Comparison of ENCODE assay signal across 9 cellular contexts in genomic region chr4:42302348-42302747, GRCh38.
DNase-seq lines count a peak whose midpoint lies in the region; ATAC-seq, FAIRE-seq and TF ChIP-seq lines count a peak whose summit lies in the region.
"Had no signal": no experiment of that assay in that cellular context is flagged by ENCODE, and none has a peak within 500 bp of the region (broad histone marks: within the 10 kb centered on the region; RNA-seq: fewer than 3 reads in every experiment).

No MANE protein-coding gene starts in this region.

- H3K9me3 Mint-ChIP-seq in activated T-cell treated with anti-CD3 and anti-CD28 coated beads, Interleukin-2, amount 50 U/mL, for 24 hours: no peaks in the 10 kb centered on the region

- whole genome bisulfite sequencing in thyroid gland, 2 donors: 30% methylated on average over 4 of the region's 4 CpGs

- peaks cover 11 to 14% of the 10 kb centered on the region in 2 donors for H3K4me1 ChIP-seq in thyroid gland

- H3K9me3 ChIP-seq in AG04450 (ENCODE audit: control insufficient read depth, insufficient read depth, low read length): no peaks in the 10 kb centered on the region
- H3K9me3 ChIP-seq in thyroid gland: no peaks in the 10 kb centered on the region

- peaks cover 23% of the 10 kb centered on the region for H3K27me3 Mint-ChIP-seq in activated T-cell treated with anti-CD3 and anti-CD28 coated beads, Interleukin-2, amount 50 U/mL, for 24 hours

- H3K4me3 Mint-ChIP-seq in activated T-cell treated with anti-CD3 and anti-CD28 coated beads, Interleukin-2, amount 50 U/mL, for 24 hours: no peak overlapping the region

- H3K36me3 Mint-ChIP-seq in activated T-cell treated with anti-CD3 and anti-CD28 coated beads, Interleukin-2, amount 50 U/mL, for 24 hours (ENCODE audit: low read depth): no peaks in the 10 kb centered on the region

- intact Hi-C loops in thyroid gland (cut with DNase I) (no loop called here), Right ventricle myocardium superior (cut with DNase I) (no loop called here)

- POLR2A ChIA-PET in AG04450 (lab: Yijun Ruan, JAX): no interaction called here

- no peak overlapping the region for H3K4me3 ChIP-seq in AG04450 (ENCODE audit: low read depth, low read length)
- no peak overlapping the region for H3K4me3 ChIP-seq in fibroblast of mammary gland (ENCODE audit: control insufficient read depth, low read depth, low read length)
- H3K4me3 ChIP-seq in thyroid gland (replicated peaks in 1 of 3): no peak overlapping the region

- CTCF ChIA-PET in AG04450 (lab: Charles Lee): interaction anchor here (1.0 kb wide), 1 partner anchor 217 kb away, joined by 4 read pairs; no protein-coding TSS in a partner anchor

- H3K36me3 ChIP-seq in thyroid gland: no peaks in the 10 kb centered on the region

- ATAC-seq in activated CD4-positive, CD25-positive, alpha-beta regulatory T cell treated with anti-CD3 and anti-CD28 coated beads, Interleukin-2, amount 50 U/mL, for 24 hours: no peak
- no peak for ATAC-seq in Right ventricle myocardium superior (ENCODE audit: poor library complexity)

- no peaks in the 10 kb centered on the region for H3K27me3 ChIP-seq in AG04450 (ENCODE audit: control insufficient read depth, insufficient read depth, low read length)
- H3K27me3 ChIP-seq in thyroid gland: no peaks in the 10 kb centered on the region

- H3K27ac ChIP-seq in AG04450 (ENCODE audit: low read depth, low read length) (no peak overlapping the region), thyroid gland (no peak overlapping the region)

- DNase-seq in AG04450 (ENCODE audit: low read depth, low spot score) (no peak), GM12892 (ENCODE audit: insufficient read length) (no peak), NCI-H524 treated with DMSO at 0.1 percent for 48 hours (lab: John Stamatoyannopoulos, UW) (peak; percentile 4), fibroblast of mammary gland (ENCODE audit: low read depth) (peak; percentile 18), thyroid gland (peak; percentile 26 to 39), Right ventricle myocardium superior (no peak)
- DNase-seq in activated T-cell treated with anti-CD3 and anti-CD28 coated beads, Interleukin-2, amount 50 U/mL, for 24 hours: no peak

- TF ChIP-seq CTCF in AG04450 (IDR thresholded peaks at IDR 0.05; ENCODE audit: low read depth, low read length) (peak; percentile 32), fibroblast of mammary gland (conservative IDR thresholded peaks at IDR 0.05; ENCODE audit: control insufficient read depth, insufficient read depth, low read depth, low read length) (peak; percentile 27), thyroid gland (IDR thresholded peaks at IDR 0.05) (peak in 2 of 6 experiments; percentile 22 to 36)

- peak; percentile 17 for FAIRE-seq in GM12892 (lab: Jason Lieb, UNC)
- FAIRE-seq: colon had no signal

- H3K4me1 Mint-ChIP-seq in activated T-cell treated with anti-CD3 and anti-CD28 coated beads, Interleukin-2, amount 50 U/mL, for 24 hours (ENCODE audit: low read depth): no peaks in the 10 kb centered on the region

- no peak for TF ChIP-seq POLR2A in GM12892 (IDR thresholded peaks at IDR 0.05; ENCODE audit: low read depth, low read length)
- TF ChIP-seq POLR2A in thyroid gland (IDR thresholded peaks at IDR 0.05): no peak

- H3K27ac Mint-ChIP-seq in activated T-cell treated with anti-CD3 and anti-CD28 coated beads, Interleukin-2, amount 50 U/mL, for 24 hours: no peak overlapping the region

Comparison
In these comparisons a context has a peak if more than half of its experiments do, and no peak if none do; other contexts are left out.
1. DNase-seq: peak in NCI-H524 treated with DMSO at 0.1 percent for 48 hours (single experiment), fibroblast of mammary gland (single experiment) and thyroid gland (2 of 2); none in AG04450 (single experiment), GM12892 (single experiment), activated T-cell treated with anti-CD3 and anti-CD28 coated beads, Interleukin-2, amount 50 U/mL, for 24 hours (single experiment) and Right ventricle myocardium superior (single experiment).